In the genomic region with DNA sequence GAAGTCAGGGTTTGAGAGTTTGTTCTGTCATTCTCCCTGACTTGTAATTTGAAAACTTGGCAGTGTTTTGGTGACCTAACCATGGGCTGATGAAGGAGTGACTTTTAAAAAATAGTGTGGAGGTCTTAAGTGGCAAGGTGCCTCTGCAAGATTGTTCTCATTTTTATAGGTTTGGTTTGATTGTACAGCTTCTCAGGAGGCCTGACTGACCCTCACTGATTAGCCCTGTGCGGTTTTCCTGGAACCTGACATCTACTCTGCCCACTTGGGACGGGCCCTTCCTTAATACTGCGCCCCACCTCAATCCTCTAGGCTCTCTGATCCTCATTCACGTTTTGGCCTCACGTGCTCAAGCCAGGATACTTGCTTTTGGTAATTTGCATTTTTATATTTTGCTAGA, we compare ENCODE assay signal across 9 cellular contexts. TPM values are rescaled to one million over a fixed set of nuclear protein-coding genes. Genes with fewer than 3 reads are reported as not detected.
A peak's percentile ranks its signal among the peaks of the same experiment; 100 is the strongest.
DNase-seq lines count a peak whose midpoint lies in the region; ATAC-seq and TF ChIP-seq lines count a peak whose summit lies in the region.
"Had no signal": no experiment of that assay in that cellular context is flagged by ENCODE, and none has a peak within 500 bp of the region (broad histone marks: within the 10 kb centered on the region; RNA-seq: fewer than 3 reads in every experiment).

No MANE protein-coding gene starts in this region.

- H3K27ac Mint-ChIP-seq in CD4-positive, alpha-beta T cell, result peak overlapping the region; percentile 82
- H3K27ac Mint-ChIP-seq in activated CD8-positive, alpha-beta T cell treated with anti-CD3 and anti-CD28 coated beads, Interleukin-2, amount 10 ng/mL, durations not matched to agents 7 days and 5 days, result no peak overlapping the region

- peaks cover 68% of the 10 kb centered on the region for H3K4me1 Mint-ChIP-seq in CD4-positive, alpha-beta T cell (ENCODE audit: low read depth)
- H3K4me1 Mint-ChIP-seq in activated CD8-positive, alpha-beta T cell treated with anti-CD3 and anti-CD28 coated beads, Interleukin-2, amount 10 ng/mL, durations not matched to agents 7 days and 5 days (ENCODE audit: low read depth), result peaks cover 55% of the 10 kb centered on the region

- no peaks in the 10 kb centered on the region for H3K9me3 Mint-ChIP-seq in CD4-positive, alpha-beta T cell
- no peaks in the 10 kb centered on the region for H3K9me3 Mint-ChIP-seq in activated CD8-positive, alpha-beta T cell treated with anti-CD3 and anti-CD28 coated beads, Interleukin-2, amount 10 ng/mL, durations not matched to agents 7 days and 5 days (ENCODE audit: insufficient read depth)

- peak overlapping the region; percentile 3 for H3K27ac ChIP-seq in CD4-positive, alpha-beta T cell (ENCODE audit: low read depth, low read length)
- peak overlapping the region; percentile 42 for H3K27ac ChIP-seq in muscle layer of duodenum (ENCODE audit: low read length)

- H3K4me3 Mint-ChIP-seq in CD4-positive, alpha-beta T cell, result peak overlapping the region; percentile 98
- peak overlapping the region; percentile 2 for H3K4me3 Mint-ChIP-seq in activated CD8-positive, alpha-beta T cell treated with anti-CD3 and anti-CD28 coated beads, Interleukin-2, amount 10 ng/mL, durations not matched to agents 7 days and 5 days

- peaks cover 9 to 26% of the 10 kb centered on the region in 2 donors for H3K4me1 ChIP-seq in muscle layer of duodenum (ENCODE audit: control insufficient read depth in 1 of 2, insufficient read depth in 2 of 2, low read length in 2 of 2)

- DNase-seq in CD4-positive, alpha-beta T cell, result no peak
- DNase-seq in HFF-Myc (ENCODE audit: extremely low read depth, low read depth), result no peak
- DNase-seq in activated CD8-positive, alpha-beta T cell treated with anti-CD3 and anti-CD28 coated beads, Interleukin-2, amount 10 ng/mL, durations not matched to agents 7 days and 5 days, result no peak
- DNase-seq in left colon, result no peak
- DNase-seq in COR-L47 (lab: John Stamatoyannopoulos, UW), result no peak
- DNase-seq: stimulated activated CD4-positive, alpha-beta T cell treated with anti-CD3 and anti-CD28 coated beads, Interleukin-2, amount 100 ng/mL, for 48 hours had no signal

- intact Hi-C loops in CD4-positive, alpha-beta T cell (cut with DNase I, micrococcal nuclease), result loop anchor here in 1 of 2 experiments (5.0 to 10.0 kb wide), 3 partner anchors 109 to 1976 kb away; partner anchors contain the start of genes NGLY1, NKIRAS1, NR1D2 and RPL15
- intact Hi-C loops in left colon (cut with DNase I, micrococcal nuclease), result no loop called here

- H3K9me3 ChIP-seq in CD4-positive, alpha-beta T cell (ENCODE audit: control insufficient read depth, low read length), result no peaks in the 10 kb centered on the region
- H3K9me3 ChIP-seq in muscle layer of duodenum (ENCODE audit: control insufficient read depth in 1 of 2, low read length in 2 of 2), result no peaks in the 10 kb centered on the region

- H3K4me3 ChIP-seq in HFF-Myc (replicated peaks; ENCODE audit: low read depth, low read length) (peak overlapping the region; percentile 80), muscle layer of duodenum (ENCODE audit: low read depth in 1 of 2, low read length in 2 of 2) (no peak overlapping the region)

- no peak for ATAC-seq in CD4-positive, alpha-beta T cell (ENCODE audit: poor library complexity)
- ATAC-seq in activated CD8-positive, alpha-beta T cell treated with anti-CD3 and anti-CD28 coated beads, Interleukin-2, amount 10 ng/mL, durations not matched to agents 7 days and 5 days, result no peak
- ATAC-seq in GM21576 (IDR thresholded peaks at IDR 0.05; ENCODE audit: unreplicated experiment), result no peak
- ATAC-seq in left colon, result no peak
- ATAC-seq in GM18907 (IDR thresholded peaks at IDR 0.05; ENCODE audit: unreplicated experiment), result no peak

- no peaks in the 10 kb centered on the region for H3K27me3 Mint-ChIP-seq in CD4-positive, alpha-beta T cell
- peaks cover 12% of the 10 kb centered on the region for H3K27me3 Mint-ChIP-seq in activated CD8-positive, alpha-beta T cell treated with anti-CD3 and anti-CD28 coated beads, Interleukin-2, amount 10 ng/mL, durations not matched to agents 7 days and 5 days (ENCODE audit: low read depth)

- H3K27me3 ChIP-seq in CD4-positive, alpha-beta T cell (ENCODE audit: control insufficient read depth, insufficient read depth, low read length), result no peaks in the 10 kb centered on the region
- H3K27me3 ChIP-seq in muscle layer of duodenum (ENCODE audit: low read depth, low read length), result no peaks in the 10 kb centered on the region

- CTCF ChIA-PET in CD4-positive, alpha-beta T cell (lab: Charles Lee), result interaction anchor here (1.0 kb wide), 1 partner anchor 17 kb away, joined by 3 read pairs; no protein-coding TSS in a partner anchor
- CTCF ChIA-PET in activated CD8-positive, alpha-beta T cell treated with anti-CD3 and anti-CD28 coated beads, Interleukin-2, amount 10 ng/mL, durations not matched to agents 7 days and 5 days (lab: Charles Lee), result no interaction called here

- H3K36me3 Mint-ChIP-seq in CD4-positive, alpha-beta T cell (ENCODE audit: low read depth), result peaks cover 48% of the 10 kb centered on the region
- H3K36me3 Mint-ChIP-seq in activated CD8-positive, alpha-beta T cell treated with anti-CD3 and anti-CD28 coated beads, Interleukin-2, amount 10 ng/mL, durations not matched to agents 7 days and 5 days (ENCODE audit: low read depth), result peaks cover 46% of the 10 kb centered on the region

- POLR2A ChIA-PET in CD4-positive, alpha-beta T cell (lab: Charles Lee), result interaction anchor here (1.9 to 7.4 kb wide), 2 partner anchors 109 to 136 kb away, joined by 5 to 63 read pairs; partner anchors contain the start of genes NKIRAS1, NR1D2 and RPL15
- POLR2A ChIA-PET in activated CD8-positive, alpha-beta T cell treated with anti-CD3 and anti-CD28 coated beads, Interleukin-2, amount 10 ng/mL, durations not matched to agents 7 days and 5 days (lab: Charles Lee), result interaction anchor here (7.4 kb wide), 1 partner anchor 109 kb away, joined by 60 read pairs; the partner anchor contains the start of genes NKIRAS1 and RPL15

- no peaks in the 10 kb centered on the region for H3K36me3 ChIP-seq in muscle layer of duodenum (ENCODE audit: control insufficient read depth in 1 of 2, insufficient read depth in 2 of 2, low read length in 2 of 2)

- TF ChIP-seq CTCF in CD4-positive, alpha-beta T cell (IDR thresholded peaks at IDR 0.05), result no peak
- no peak for TF ChIP-seq CTCF in HFF-Myc (IDR thresholded peaks at IDR 0.05; ENCODE audit: low read depth, low read length, missing control alignments)

RNA-seq across cellular contexts. Expression of gene UBE2E1, which starts 2.8 kb away (rescaled TPM):
- 10 to 100 TPM; 49.8 to 52.2 TPM for total RNA-seq in CD4-positive, alpha-beta T cell
- total RNA-seq in activated CD8-positive, alpha-beta T cell treated with anti-CD3 and anti-CD28 coated beads, Interleukin-2, amount 10 ng/mL, durations not matched to agents 7 days and 5 days, result 10 to 100 TPM; 54.0 to 54.9 TPM
- total RNA-seq in left colon, result 10 to 100 TPM; 65.6 to 96.3 TPM
